Comparison of ENCODE assay signal across 2 cellular contexts in the genomic region with DNA sequence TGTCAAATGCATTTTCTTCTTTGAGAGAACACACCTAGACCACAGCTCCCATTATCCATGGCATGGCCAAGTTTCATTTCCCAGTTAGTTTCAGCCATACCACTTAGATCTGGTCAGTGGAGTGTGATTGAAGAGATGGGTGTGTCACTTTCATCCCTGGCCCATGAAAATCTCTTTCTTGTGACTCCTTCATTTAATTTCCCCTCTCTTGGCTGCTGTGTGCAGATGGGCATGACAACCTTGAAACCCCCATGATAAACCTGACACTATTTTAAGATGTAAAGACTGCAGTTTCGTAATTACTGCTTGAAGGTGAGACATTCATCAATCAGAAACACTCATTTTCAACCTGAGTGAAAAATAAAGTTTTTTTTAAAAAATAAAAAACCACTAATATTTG.
TF ChIP-seq lines count a peak whose summit lies in the region.

No MANE protein-coding gene starts in this region.

TF ChIP-seq in Ishikawa, 13 proteins besides CTCF, POLR2A, EP300 and RAD21 (continued from another document):
- TF ChIP-seq, protein P1, sequence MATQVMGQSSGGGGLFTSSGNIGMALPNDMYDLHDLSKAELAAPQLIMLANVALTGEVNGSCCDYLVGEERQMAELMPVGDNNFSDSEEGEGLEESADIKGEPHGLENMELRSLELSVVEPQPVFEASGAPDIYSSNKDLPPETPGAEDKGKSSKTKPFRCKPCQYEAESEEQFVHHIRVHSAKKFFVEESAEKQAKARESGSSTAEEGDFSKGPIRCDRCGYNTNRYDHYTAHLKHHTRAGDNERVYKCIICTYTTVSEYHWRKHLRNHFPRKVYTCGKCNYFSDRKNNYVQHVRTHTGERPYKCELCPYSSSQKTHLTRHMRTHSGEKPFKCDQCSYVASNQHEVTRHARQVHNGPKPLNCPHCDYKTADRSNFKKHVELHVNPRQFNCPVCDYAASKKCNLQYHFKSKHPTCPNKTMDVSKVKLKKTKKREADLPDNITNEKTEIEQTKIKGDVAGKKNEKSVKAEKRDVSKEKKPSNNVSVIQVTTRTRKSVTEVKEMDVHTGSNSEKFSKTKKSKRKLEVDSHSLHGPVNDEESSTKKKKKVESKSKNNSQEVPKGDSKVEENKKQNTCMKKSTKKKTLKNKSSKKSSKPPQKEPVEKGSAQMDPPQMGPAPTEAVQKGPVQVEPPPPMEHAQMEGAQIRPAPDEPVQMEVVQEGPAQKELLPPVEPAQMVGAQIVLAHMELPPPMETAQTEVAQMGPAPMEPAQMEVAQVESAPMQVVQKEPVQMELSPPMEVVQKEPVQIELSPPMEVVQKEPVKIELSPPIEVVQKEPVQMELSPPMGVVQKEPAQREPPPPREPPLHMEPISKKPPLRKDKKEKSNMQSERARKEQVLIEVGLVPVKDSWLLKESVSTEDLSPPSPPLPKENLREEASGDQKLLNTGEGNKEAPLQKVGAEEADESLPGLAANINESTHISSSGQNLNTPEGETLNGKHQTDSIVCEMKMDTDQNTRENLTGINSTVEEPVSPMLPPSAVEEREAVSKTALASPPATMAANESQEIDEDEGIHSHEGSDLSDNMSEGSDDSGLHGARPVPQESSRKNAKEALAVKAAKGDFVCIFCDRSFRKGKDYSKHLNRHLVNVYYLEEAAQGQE (IDR thresholded peaks at IDR 0.05; ENCODE audit: low read depth) = no peak
- peak; percentile 82; the same call in 1 of the 2 replicates for TF ChIP-seq FOXM1 (IDR thresholded peaks at IDR 0.05; ENCODE audit: borderline replicate concordance, low read depth)
TF ChIP-seq in Ishikawa: peak in this region for 5.

TF ChIP-seq in GM12878, 131 proteins besides CTCF, POLR2A, EP300 and RAD21 (continued from another document):
- TF ChIP-seq, protein P2, sequence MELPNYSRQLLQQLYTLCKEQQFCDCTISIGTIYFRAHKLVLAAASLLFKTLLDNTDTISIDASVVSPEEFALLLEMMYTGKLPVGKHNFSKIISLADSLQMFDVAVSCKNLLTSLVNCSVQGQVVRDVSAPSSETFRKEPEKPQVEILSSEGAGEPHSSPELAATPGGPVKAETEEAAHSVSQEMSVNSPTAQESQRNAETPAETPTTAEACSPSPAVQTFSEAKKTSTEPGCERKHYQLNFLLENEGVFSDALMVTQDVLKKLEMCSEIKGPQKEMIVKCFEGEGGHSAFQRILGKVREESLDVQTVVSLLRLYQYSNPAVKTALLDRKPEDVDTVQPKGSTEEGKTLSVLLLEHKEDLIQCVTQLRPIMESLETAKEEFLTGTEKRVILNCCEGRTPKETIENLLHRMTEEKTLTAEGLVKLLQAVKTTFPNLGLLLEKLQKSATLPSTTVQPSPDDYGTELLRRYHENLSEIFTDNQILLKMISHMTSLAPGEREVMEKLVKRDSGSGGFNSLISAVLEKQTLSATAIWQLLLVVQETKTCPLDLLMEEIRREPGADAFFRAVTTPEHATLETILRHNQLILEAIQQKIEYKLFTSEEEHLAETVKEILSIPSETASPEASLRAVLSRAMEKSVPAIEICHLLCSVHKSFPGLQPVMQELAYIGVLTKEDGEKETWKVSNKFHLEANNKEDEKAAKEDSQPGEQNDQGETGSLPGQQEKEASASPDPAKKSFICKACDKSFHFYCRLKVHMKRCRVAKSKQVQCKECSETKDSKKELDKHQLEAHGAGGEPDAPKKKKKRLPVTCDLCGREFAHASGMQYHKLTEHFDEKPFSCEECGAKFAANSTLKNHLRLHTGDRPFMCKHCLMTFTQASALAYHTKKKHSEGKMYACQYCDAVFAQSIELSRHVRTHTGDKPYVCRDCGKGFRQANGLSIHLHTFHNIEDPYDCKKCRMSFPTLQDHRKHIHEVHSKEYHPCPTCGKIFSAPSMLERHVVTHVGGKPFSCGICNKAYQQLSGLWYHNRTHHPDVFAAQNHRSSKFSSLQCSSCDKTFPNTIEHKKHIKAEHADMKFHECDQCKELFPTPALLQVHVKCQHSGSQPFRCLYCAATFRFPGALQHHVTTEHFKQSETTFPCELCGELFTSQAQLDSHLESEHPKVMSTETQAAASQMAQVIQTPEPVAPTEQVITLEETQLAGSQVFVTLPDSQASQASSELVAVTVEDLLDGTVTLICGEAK (IDR thresholded peaks at IDR 0.05; ENCODE audit: borderline replicate concordance) = peak; percentile 43
